ENCODE assay signal across 16 cellular contexts in genomic region chr13:45994752-45995151, GRCh38. TPM values are rescaled to one million over a fixed set of nuclear protein-coding genes. Genes with fewer than 3 reads are reported as not detected.
DNase-seq lines count a peak whose midpoint lies in the region; TF ChIP-seq lines count a peak whose summit lies in the region.
"Had no signal": no experiment of that assay in that cellular context is flagged by ENCODE, and none has a peak within 500 bp of the region (broad histone marks: within the 10 kb centered on the region; RNA-seq: fewer than 3 reads in every experiment).

No MANE protein-coding gene starts in this region.

- H3K27ac Mint-ChIP-seq in neural crest cell (ENCODE audit: unreplicated experiment) = peak overlapping the region; percentile 37
- H3K27ac Mint-ChIP-seq in osteocyte (ENCODE audit: unreplicated experiment) = no peak overlapping the region
- H3K27ac Mint-ChIP-seq: CD4-positive, alpha-beta T cell had no signal

- in situ Hi-C loops in G401 (cut with HindIII; ENCODE audit: low sequenced_read_pairs) = no loop called here

- H3K36me3 Mint-ChIP-seq in neural crest cell (ENCODE audit: low read depth) = peaks cover 12% of the 10 kb centered on the region
- H3K36me3 Mint-ChIP-seq in osteocyte (ENCODE audit: unreplicated experiment) = peaks cover 17% of the 10 kb centered on the region

- TF ChIP-seq CTCF in neural crest cell (conservative IDR thresholded peaks at IDR 0.05) = no peak
- TF ChIP-seq CTCF in osteocyte (IDR thresholded peaks at IDR 0.05) = no peak

- H3K4me1 Mint-ChIP-seq in neural crest cell = peaks cover 9% of the 10 kb centered on the region
- H3K4me1 Mint-ChIP-seq in osteocyte (ENCODE audit: unreplicated experiment) = peaks cover 4% of the 10 kb centered on the region

- no peaks in the 10 kb centered on the region for H3K27me3 Mint-ChIP-seq in neural crest cell (ENCODE audit: low read depth)
- no peaks in the 10 kb centered on the region for H3K27me3 Mint-ChIP-seq in osteocyte (ENCODE audit: unreplicated experiment)
- H3K27me3 Mint-ChIP-seq: CD4-positive, alpha-beta T cell had no signal

- H3K4me3 Mint-ChIP-seq in neural crest cell (no peak overlapping the region), osteocyte (ENCODE audit: unreplicated experiment) (no peak overlapping the region)
- H3K4me3 Mint-ChIP-seq: CD4-positive, alpha-beta T cell had no signal

- peak; percentile 23 for DNase-seq in NCI-H82 (lab: John Stamatoyannopoulos, UW)
- no peak for DNase-seq in NCI-H82 treated with DMSO at 0.1 percent for 48 hours (lab: John Stamatoyannopoulos, UW; ENCODE audit: unreplicated experiment)
- DNase-seq in G401 (ENCODE audit: low spot score) = peak; percentile 79
- DNase-seq in cerebellar cortex (ENCODE audit: low spot score) = peak; percentile 71
- no peak for DNase-seq in neural crest cell (ENCODE audit: low read depth, low spot score)
- DNase-seq in osteocyte (ENCODE audit: extremely low spot score, unreplicated experiment) = no peak
- DNase-seq in amygdala (lab: John Stamatoyannopoulos, UW) = no peak
- DNase-seq: AML-193; Caco-2; CD4-positive, alpha-beta T cell; DMS153; DMS79; GF-D8; GM23248; HCEC 1CT; IMR-90 had no signal

- no peaks in the 10 kb centered on the region for H3K9me3 Mint-ChIP-seq in neural crest cell
- no peaks in the 10 kb centered on the region for H3K9me3 Mint-ChIP-seq in osteocyte (ENCODE audit: unreplicated experiment)
- H3K9me3 Mint-ChIP-seq: CD4-positive, alpha-beta T cell had no signal

RNA-seq across cellular contexts. Expression of gene ZC3H13, which starts 57.8 kb away (rescaled TPM):
- total RNA-seq in G401 (2014; rRNA removed; shearing (Covaris generic)) = 3.5 and 9.6 TPM in 2 replicates
- total RNA-seq in neural crest cell (103 and 113 TPM in 2 replicates), osteocyte (39.3 and 44.3 TPM in 2 replicates)

Comparison
In these comparisons a context has a peak if more than half of its experiments do, and no peak if none do; other contexts are left out.
1. DNase-seq: peak in NCI-H82 (single experiment), G401 (single experiment) and cerebellar cortex (single experiment); none in NCI-H82 treated with DMSO at 0.1 percent for 48 hours (single experiment), neural crest cell (single experiment), osteocyte (single experiment) and amygdala (0 of 56).